Comparison of ENCODE assay signal across 1 cellular context in the genomic region with DNA sequence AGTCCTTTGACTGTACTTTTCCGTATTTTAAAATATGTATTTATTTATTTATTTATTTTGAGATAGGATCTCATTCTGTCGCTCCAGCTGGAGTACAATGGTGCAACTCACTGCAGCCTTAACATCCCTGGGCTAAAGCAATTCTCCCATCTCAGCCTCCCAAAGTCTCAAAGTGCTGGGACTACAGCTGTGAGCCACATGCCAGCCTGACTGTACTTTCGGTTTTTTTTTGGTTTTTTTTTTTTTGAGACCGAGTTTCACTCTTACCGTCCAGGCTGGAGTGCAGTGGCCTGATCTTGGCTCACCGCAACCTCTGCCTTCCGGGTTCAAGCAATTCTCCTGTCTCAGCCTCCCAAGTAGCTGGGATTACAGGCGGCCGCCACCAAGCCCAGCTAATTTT.
TF ChIP-seq lines count a peak whose summit lies in the region.

No MANE protein-coding gene starts in this region.

TF ChIP-seq in GM12878, 131 proteins besides CTCF, POLR2A, EP300 and RAD21:
- TF ChIP-seq, protein P1, sequence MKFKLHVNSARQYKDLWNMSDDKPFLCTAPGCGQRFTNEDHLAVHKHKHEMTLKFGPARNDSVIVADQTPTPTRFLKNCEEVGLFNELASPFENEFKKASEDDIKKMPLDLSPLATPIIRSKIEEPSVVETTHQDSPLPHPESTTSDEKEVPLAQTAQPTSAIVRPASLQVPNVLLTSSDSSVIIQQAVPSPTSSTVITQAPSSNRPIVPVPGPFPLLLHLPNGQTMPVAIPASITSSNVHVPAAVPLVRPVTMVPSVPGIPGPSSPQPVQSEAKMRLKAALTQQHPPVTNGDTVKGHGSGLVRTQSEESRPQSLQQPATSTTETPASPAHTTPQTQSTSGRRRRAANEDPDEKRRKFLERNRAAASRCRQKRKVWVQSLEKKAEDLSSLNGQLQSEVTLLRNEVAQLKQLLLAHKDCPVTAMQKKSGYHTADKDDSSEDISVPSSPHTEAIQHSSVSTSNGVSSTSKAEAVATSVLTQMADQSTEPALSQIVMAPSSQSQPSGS (IDR thresholded peaks at IDR 0.05; ENCODE audit: low read length), result no peak
- TF ChIP-seq JUNB (IDR thresholded peaks at IDR 0.05), result no peak
- no peak for TF ChIP-seq SMC3 (IDR thresholded peaks at IDR 0.05; ENCODE audit: borderline replicate concordance, low read length)
- TF ChIP-seq ZBED1 (IDR thresholded peaks at IDR 0.05; ENCODE audit: borderline replicate concordance), result no peak
- TF ChIP-seq, protein P2, sequence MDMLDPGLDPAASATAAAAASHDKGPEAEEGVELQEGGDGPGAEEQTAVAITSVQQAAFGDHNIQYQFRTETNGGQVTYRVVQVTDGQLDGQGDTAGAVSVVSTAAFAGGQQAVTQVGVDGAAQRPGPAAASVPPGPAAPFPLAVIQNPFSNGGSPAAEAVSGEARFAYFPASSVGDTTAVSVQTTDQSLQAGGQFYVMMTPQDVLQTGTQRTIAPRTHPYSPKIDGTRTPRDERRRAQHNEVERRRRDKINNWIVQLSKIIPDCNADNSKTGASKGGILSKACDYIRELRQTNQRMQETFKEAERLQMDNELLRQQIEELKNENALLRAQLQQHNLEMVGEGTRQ (IDR thresholded peaks at IDR 0.05; ENCODE audit: borderline replicate concordance, low read depth, low read length), result no peak
- no peak for TF ChIP-seq TAF1 (IDR thresholded peaks at IDR 0.05; ENCODE audit: borderline replicate concordance, low read depth, low read length)
- no peak for TF ChIP-seq RFX5 (IDR thresholded peaks at IDR 0.05; ENCODE audit: low read depth, low read length)
- TF ChIP-seq SMAD1 (IDR thresholded peaks at IDR 0.05; ENCODE audit: low read depth, partially characterized antibody), result no peak
- no peak for TF ChIP-seq SMAD5 (IDR thresholded peaks at IDR 0.05; ENCODE audit: low read depth)
- TF ChIP-seq STAT1 (conservative IDR thresholded peaks at IDR 0.05), result no peak
- TF ChIP-seq POLR2AphosphoS2 (IDR thresholded peaks at IDR 0.05; ENCODE audit: low read depth, low read length), result no peak
- no peak for TF ChIP-seq ATF7 (IDR thresholded peaks at IDR 0.05; ENCODE audit: low read depth)
- no peak for TF ChIP-seq SREBF1 (IDR thresholded peaks at IDR 0.05; ENCODE audit: low read length)
- no peak for TF ChIP-seq GATAD2B (conservative IDR thresholded peaks at IDR 0.05; ENCODE audit: low read depth)
- TF ChIP-seq, protein P3, sequence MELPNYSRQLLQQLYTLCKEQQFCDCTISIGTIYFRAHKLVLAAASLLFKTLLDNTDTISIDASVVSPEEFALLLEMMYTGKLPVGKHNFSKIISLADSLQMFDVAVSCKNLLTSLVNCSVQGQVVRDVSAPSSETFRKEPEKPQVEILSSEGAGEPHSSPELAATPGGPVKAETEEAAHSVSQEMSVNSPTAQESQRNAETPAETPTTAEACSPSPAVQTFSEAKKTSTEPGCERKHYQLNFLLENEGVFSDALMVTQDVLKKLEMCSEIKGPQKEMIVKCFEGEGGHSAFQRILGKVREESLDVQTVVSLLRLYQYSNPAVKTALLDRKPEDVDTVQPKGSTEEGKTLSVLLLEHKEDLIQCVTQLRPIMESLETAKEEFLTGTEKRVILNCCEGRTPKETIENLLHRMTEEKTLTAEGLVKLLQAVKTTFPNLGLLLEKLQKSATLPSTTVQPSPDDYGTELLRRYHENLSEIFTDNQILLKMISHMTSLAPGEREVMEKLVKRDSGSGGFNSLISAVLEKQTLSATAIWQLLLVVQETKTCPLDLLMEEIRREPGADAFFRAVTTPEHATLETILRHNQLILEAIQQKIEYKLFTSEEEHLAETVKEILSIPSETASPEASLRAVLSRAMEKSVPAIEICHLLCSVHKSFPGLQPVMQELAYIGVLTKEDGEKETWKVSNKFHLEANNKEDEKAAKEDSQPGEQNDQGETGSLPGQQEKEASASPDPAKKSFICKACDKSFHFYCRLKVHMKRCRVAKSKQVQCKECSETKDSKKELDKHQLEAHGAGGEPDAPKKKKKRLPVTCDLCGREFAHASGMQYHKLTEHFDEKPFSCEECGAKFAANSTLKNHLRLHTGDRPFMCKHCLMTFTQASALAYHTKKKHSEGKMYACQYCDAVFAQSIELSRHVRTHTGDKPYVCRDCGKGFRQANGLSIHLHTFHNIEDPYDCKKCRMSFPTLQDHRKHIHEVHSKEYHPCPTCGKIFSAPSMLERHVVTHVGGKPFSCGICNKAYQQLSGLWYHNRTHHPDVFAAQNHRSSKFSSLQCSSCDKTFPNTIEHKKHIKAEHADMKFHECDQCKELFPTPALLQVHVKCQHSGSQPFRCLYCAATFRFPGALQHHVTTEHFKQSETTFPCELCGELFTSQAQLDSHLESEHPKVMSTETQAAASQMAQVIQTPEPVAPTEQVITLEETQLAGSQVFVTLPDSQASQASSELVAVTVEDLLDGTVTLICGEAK (IDR thresholded peaks at IDR 0.05; ENCODE audit: borderline replicate concordance), result no peak
- TF ChIP-seq TARDBP (IDR thresholded peaks at IDR 0.05; ENCODE audit: borderline replicate concordance), result no peak
